In the genomic region with DNA sequence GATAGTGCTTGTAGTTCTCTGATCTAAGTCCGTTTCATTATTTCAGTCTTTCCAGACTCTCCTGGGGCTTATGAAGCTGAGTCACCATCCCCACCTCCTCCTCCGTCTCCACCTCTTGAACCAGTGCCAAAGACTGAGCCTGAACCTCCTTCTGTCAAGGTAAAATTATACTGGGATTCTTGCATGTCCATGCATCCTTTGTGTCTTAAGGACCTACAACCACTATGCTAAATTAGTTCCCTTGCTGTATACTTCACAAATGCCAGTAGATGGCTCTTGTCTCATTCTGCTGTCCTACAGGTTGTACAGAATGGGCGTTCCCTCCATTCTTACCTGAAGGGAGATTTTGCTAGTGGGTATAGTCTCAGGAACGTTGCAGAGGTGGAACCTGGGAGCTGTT, we compare ENCODE assay signal across 9 cellular contexts. TPM values are rescaled to one million over a fixed set of nuclear protein-coding genes. Genes with fewer than 3 reads are reported as not detected.
A peak's percentile ranks its signal among the peaks of the same experiment; 100 is the strongest.
DNase-seq lines count a peak whose midpoint lies in the region; ATAC-seq and TF ChIP-seq lines count a peak whose summit lies in the region.
"Had no signal": no experiment of that assay in that cellular context is flagged by ENCODE, and none has a peak within 500 bp of the region (broad histone marks: within the 10 kb centered on the region; RNA-seq: fewer than 3 reads in every experiment).

No MANE protein-coding gene starts in this region.

- BruUV-seq in HCT116 (replicated peaks; lab: Mats Ljungman, UMichigan) = no TSS peak

- H3K9ac ChIP-seq in HCT116 (ENCODE audit: low read length) = no peak overlapping the region

- TF ChIP-seq POLR2A in HCT116 (IDR thresholded peaks at IDR 0.05; ENCODE audit: borderline replicate concordance, extremely low read depth, insufficient read depth, insufficient read length) = no peak

- H3K36me3 ChIP-seq in HCT116 (ENCODE audit: control insufficient read depth in 1 of 2, insufficient read depth in 2 of 2, low read length in 2 of 2) = peaks cover 2 to 20% of the 10 kb centered on the region in 2 experiments; a peak in 1 of 4 replicates

- TF ChIP-seq CTCF in 22Rv1 (IDR thresholded peaks at IDR 0.05) (peak; percentile 51), HCT116 (IDR thresholded peaks at IDR 0.05 in 2 of 3, conservative IDR thresholded peaks at IDR 0.05 in 1 of 3; ENCODE audit: borderline replicate concordance in 1 of 3, insufficient read depth in 1 of 3, low read depth in 2 of 3, low read length in 2 of 3) (peak; percentile 37 to 55 (median 55); a peak in 5 of 6 replicates), WI38 (IDR thresholded peaks at IDR 0.05; ENCODE audit: low read depth, low read length) (peak; percentile 12; the same call in 1 of the 2 replicates)

- H3K27ac ChIP-seq in 22Rv1 = no peak overlapping the region
- H3K27ac ChIP-seq in HCT116 (ENCODE audit: low read depth, low read length) = peak overlapping the region; percentile 33; the same call in 1 of the 2 replicates

- H3K79me2 ChIP-seq in HCT116 (ENCODE audit: insufficient read depth, low read length) = no peaks in the 10 kb centered on the region

- peak; percentile 85 for ATAC-seq in HCT116
- ATAC-seq in GM21786 (IDR thresholded peaks at IDR 0.05; ENCODE audit: unreplicated experiment) = no peak

- H3K4me2 ChIP-seq in HCT116 (ENCODE audit: low read length) = peak overlapping the region; percentile 44; the same call in 1 of the 2 replicates

- H3K9me3 Mint-ChIP-seq in activated T-cell treated with anti-CD3 and anti-CD28 coated beads, Interleukin-2, amount 50 U/mL, for 24 hours = no peaks in the 10 kb centered on the region

- no peak overlapping the region for H3K4me3 Mint-ChIP-seq in activated T-cell treated with anti-CD3 and anti-CD28 coated beads, Interleukin-2, amount 50 U/mL, for 24 hours

- peaks cover 47 to 64% of the 10 kb centered on the region in 2 experiments for H3K4me1 ChIP-seq in HCT116 (ENCODE audit: control insufficient read depth in 1 of 2, insufficient read depth in 2 of 2, low read length in 2 of 2)

- H3K9me3 ChIP-seq in HCT116 (ENCODE audit: control insufficient read depth in 1 of 2, insufficient read depth in 1 of 2, low read depth in 1 of 2, low read length in 2 of 2) = no peaks in the 10 kb centered on the region

- H3K4me3 ChIP-seq in HCT116 (replicated peaks in 1 of 2; ENCODE audit: low read depth in 1 of 2, low read length in 2 of 2) (no peak overlapping the region), WI38 (ENCODE audit: low read depth, low read length) (no peak overlapping the region)

- intact Hi-C loops in HCT116 (cut with micrococcal nuclease) = loop anchor here (5.0 kb wide), 1 partner anchor 103 kb away; no protein-coding TSS in a partner anchor

- POLR2A ChIA-PET in HCT116 (lab: Charles Lee) = no interaction called here

- RAD21 ChIA-PET in HCT116 (lab: Charles Lee; ENCODE audit: low non-redundant PET in 1 of 2, low total read pairs in 2 of 2, uncharacterized antibody in 2 of 2, unreplicated experiment in 2 of 2) = no interaction called here

- no peaks in the 10 kb centered on the region for H3K9me2 ChIP-seq in HCT116 (ENCODE audit: insufficient read depth)

- peak; percentile 63 for TF ChIP-seq RAD21 in HCT116 (IDR thresholded peaks at IDR 0.05; ENCODE audit: low read depth)

- peaks cover 18% of the 10 kb centered on the region for H3K4me1 Mint-ChIP-seq in activated T-cell treated with anti-CD3 and anti-CD28 coated beads, Interleukin-2, amount 50 U/mL, for 24 hours (ENCODE audit: low read depth)

- CTCF ChIA-PET in HCT116 (lab: Charles Lee) = interaction anchor here (0.6 to 3.5 kb wide), 3 partner anchors 10 to 92 kb away, joined by 3 to 10 read pairs (median 4); no protein-coding TSS in a partner anchor

- peak; percentile 71 for DNase-seq in HCT116 (ENCODE audit: low read depth, low spot score)
- peak; percentile 21 for DNase-seq in iPS-NIHi7 (ENCODE audit: extremely low spot score)
- DNase-seq in NCI-H345 treated with DMSO at 0.1 percent for 48 hours (lab: John Stamatoyannopoulos, UW; ENCODE audit: unreplicated experiment) = no peak
- DNase-seq in activated T-cell treated with anti-CD3 and anti-CD28 coated beads, Interleukin-2, amount 50 U/mL, for 24 hours = no peak
- no peak for DNase-seq in stimulated activated CD4-positive, alpha-beta T cell treated with anti-CD3 and anti-CD28 coated beads, Interleukin-1b, Interleukin-23, amount 100 ng/mL, for 48 hours
- DNase-seq: left cardiac atrium had no signal

- H3K36me3 Mint-ChIP-seq in activated T-cell treated with anti-CD3 and anti-CD28 coated beads, Interleukin-2, amount 50 U/mL, for 24 hours (ENCODE audit: low read depth) = peaks cover 96% of the 10 kb centered on the region

- no peaks in the 10 kb centered on the region for H3K27me3 Mint-ChIP-seq in activated T-cell treated with anti-CD3 and anti-CD28 coated beads, Interleukin-2, amount 50 U/mL, for 24 hours

- H3K27me3 ChIP-seq in HCT116 (ENCODE audit: insufficient read depth, low read length) = no peaks in the 10 kb centered on the region

- H4K20me1 ChIP-seq in HCT116 (ENCODE audit: insufficient read depth) = 0 out of 2 replicates have a peak, but pooled peaks cover 2% of the 10 kb centered on the region

- no peak overlapping the region for H3K27ac Mint-ChIP-seq in activated T-cell treated with anti-CD3 and anti-CD28 coated beads, Interleukin-2, amount 50 U/mL, for 24 hours

- H2AFZ ChIP-seq in HCT116 (ENCODE audit: low read depth, low read length, poor library complexity, severe bottlenecking) = no peak overlapping the region

TF ChIP-seq in HCT116, 20 proteins besides CTCF, POLR2A, EP300 and RAD21:
- TF ChIP-seq, protein P1, sequence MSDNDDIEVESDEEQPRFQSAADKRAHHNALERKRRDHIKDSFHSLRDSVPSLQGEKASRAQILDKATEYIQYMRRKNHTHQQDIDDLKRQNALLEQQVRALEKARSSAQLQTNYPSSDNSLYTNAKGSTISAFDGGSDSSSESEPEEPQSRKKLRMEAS (IDR thresholded peaks at IDR 0.05) = no peak
- TF ChIP-seq SP1 (IDR thresholded peaks at IDR 0.05; ENCODE audit: low read depth) (peak; percentile 30; the same call in 1 of the 2 replicates), CBX3 (IDR thresholded peaks at IDR 0.05; ENCODE audit: low read depth) (0 out of 2 replicates have a peak, but pooled peaks have one; percentile 24), ELF1 (IDR thresholded peaks at IDR 0.05; ENCODE audit: borderline replicate concordance, low read depth) (no peak), FOSL1 (IDR thresholded peaks at IDR 0.05; ENCODE audit: low read depth) (peak; percentile 36; the same call in 1 of the 2 replicates), JUND (IDR thresholded peaks at IDR 0.05) (peak; percentile 39)

RNA-seq across cellular contexts. Expression of a gene that starts 42.2 kb away (rescaled TPM):
- 18.9 TPM for total RNA-seq in HCT116 (2021; ENCODE audit: unreplicated experiment)
- 8.1 and 8.2 TPM in 2 replicates for polyA plus RNA-seq in HCT116 (2012)

Comparison
In these comparisons a context has a peak if more than half of its experiments do, and no peak if none do; other contexts are left out.
1. DNase-seq: peak in HCT116 (single experiment) and iPS-NIHi7 (single experiment); none in NCI-H345 treated with DMSO at 0.1 percent for 48 hours (single experiment), activated T-cell treated with anti-CD3 and anti-CD28 coated beads, Interleukin-2, amount 50 U/mL, for 24 hours (single experiment) and stimulated activated CD4-positive, alpha-beta T cell treated with anti-CD3 and anti-CD28 coated beads, Interleukin-1b, Interleukin-23, amount 100 ng/mL, for 48 hours (single experiment).
2. Peak in every context shown above with its lines, with median percentiles within 50 percentile points of each other: CTCF ChIP-seq.